In genomic region chr17:74987418-74987908, GRCh38 we compare ENCODE assay signal across 9 cellular contexts. TPM values are rescaled to one million over a fixed set of nuclear protein-coding genes. Genes with fewer than 3 reads are reported as not detected.
A peak's percentile ranks its signal among the peaks of the same experiment; 100 is the strongest.
DNase-seq lines count a peak whose midpoint lies in the region; ATAC-seq, FAIRE-seq and TF ChIP-seq lines count a peak whose summit lies in the region.
"Had no signal": no experiment of that assay in that cellular context is flagged by ENCODE, and none has a peak within 500 bp of the region (broad histone marks: within the 10 kb centered on the region; RNA-seq: fewer than 3 reads in every experiment).

Gene CDR2L, plus strand, starts transcription at chr17:74987632. Its CDS starts 412 bp downstream, at chr17:74988044.

- H3K9me3 Mint-ChIP-seq in CD14-positive monocyte: peaks cover 0 to 2% (median 0%) of the 10 kb centered on the region in 7 donors
- H3K9me3 Mint-ChIP-seq in activated CD8-positive, alpha-beta memory T cell treated with anti-CD3 and anti-CD28 coated beads, Interleukin-2, amount 10 ng/mL, durations not matched to agents 7 days and 5 days (ENCODE audit: low read depth): no peaks in the 10 kb centered on the region

- H3K36me3 Mint-ChIP-seq in CD14-positive monocyte: no peaks in the 10 kb centered on the region
- no peaks in the 10 kb centered on the region for H3K36me3 Mint-ChIP-seq in activated CD8-positive, alpha-beta memory T cell treated with anti-CD3 and anti-CD28 coated beads, Interleukin-2, amount 10 ng/mL, durations not matched to agents 7 days and 5 days

- 0 out of 2 replicates have a peak within 1 kb of the TSS, but pooled peaks have one; percentile 61 for H2BK20ac ChIP-seq in H1 (ENCODE audit: low read length)

- H3K23ac ChIP-seq in H1 (ENCODE audit: insufficient read length): no peak within 1 kb of the TSS
- peak within 1 kb of the TSS in 1 of 2 experiments; percentile 48 for H3K23ac ChIP-seq in mesenchymal stem cell (ENCODE audit: low read length in 2 of 2)

- no peaks in the 10 kb centered on the region; a peak in 1 of 8 replicates for H3K36me3 ChIP-seq in H1 (ENCODE audit: control insufficient read depth in 2 of 4, insufficient read depth in 4 of 4, low read length in 3 of 4)
- peaks cover 0 to 6% of the 10 kb centered on the region in 2 experiments for H3K36me3 ChIP-seq in mesenchymal stem cell (ENCODE audit: control insufficient read depth in 1 of 2, insufficient read depth in 2 of 2, low read depth in 1 of 2, low read length in 2 of 2)

- peaks cover 13% of the 10 kb centered on the region; the same call in 1 of the 2 replicates for H3K23me2 ChIP-seq in H1 (ENCODE audit: low read depth, low read length)

- H3K4me3 ChIP-seq in H1 (ENCODE audit: extremely low read depth in 1 of 4, insufficient read depth in 2 of 4, low read depth in 3 of 4, low read length in 4 of 4) (peak within 1 kb of the TSS; percentile 82 to 93 (median 84)), mesenchymal stem cell (ENCODE audit: insufficient read depth in 1 of 2, low read depth in 1 of 2, low read length in 2 of 2) (peak within 1 kb of the TSS; percentile 80 to 95)

- H3K79me1 ChIP-seq in H1 (ENCODE audit: low read depth, low read length) (no peaks in the 10 kb centered on the region), mesenchymal stem cell (replicated peaks; ENCODE audit: low read length, poor library complexity, severe bottlenecking) (peaks cover 25% of the 10 kb centered on the region)

- TF ChIP-seq RAD21 in H1 (IDR thresholded peaks at IDR 0.05 in 1 of 2, conservative IDR thresholded peaks at IDR 0.05 in 1 of 2; ENCODE audit: low read depth in 2 of 2, low read length in 2 of 2): no peak

- TF ChIP-seq CTCF in CD14-positive monocyte (IDR thresholded peaks at IDR 0.05) (no peak), H1 (IDR thresholded peaks at IDR 0.05; ENCODE audit: control extremely low read depth in 1 of 3, insufficient read depth in 1 of 3, low read depth in 1 of 3, low read length in 3 of 3) (no peak)

- peak within 1 kb of the TSS; percentile 57 for H4K5ac ChIP-seq in H1 (ENCODE audit: insufficient read length, low read depth, low read length)

- H3K56ac ChIP-seq in H1 (replicated peaks; ENCODE audit: insufficient read length, low read depth, low read length): peak within 1 kb of the TSS; percentile 46

- H2BK120ac ChIP-seq in H1 (replicated peaks; ENCODE audit: low read depth, low read length) (no peak within 1 kb of the TSS), mesenchymal stem cell (ENCODE audit: low read depth, low read length) (peak within 1 kb of the TSS; percentile 81)

- H2AK5ac ChIP-seq in H1 (ENCODE audit: low read depth, low read length) (no peak within 1 kb of the TSS), mesenchymal stem cell (ENCODE audit: low read length, severe bottlenecking) (no peak within 1 kb of the TSS)

- no peaks in the 10 kb centered on the region for H3K9me3 ChIP-seq in H1 (ENCODE audit: insufficient read depth in 2 of 2, low read depth in 1 of 2, low read length in 1 of 2)
- H3K9me3 ChIP-seq in mesenchymal stem cell (ENCODE audit: control insufficient read depth, low read length): no peaks in the 10 kb centered on the region

- H3K4me3 Mint-ChIP-seq in CD14-positive monocyte: peak within 1 kb of the TSS; percentile 81 to 88
- H3K4me3 Mint-ChIP-seq in activated CD8-positive, alpha-beta memory T cell treated with anti-CD3 and anti-CD28 coated beads, Interleukin-2, amount 10 ng/mL, durations not matched to agents 7 days and 5 days: peak within 1 kb of the TSS; percentile 70

- intact Hi-C loops in CD14-positive monocyte (cut with micrococcal nuclease): loop anchor here in 1 of 2 donors (10.0 kb wide), 1 partner anchor 47 kb away; no protein-coding TSS in a partner anchor

- H3K4me1 ChIP-seq in H1 (replicated peaks in 1 of 4; ENCODE audit: control insufficient read depth in 3 of 4, insufficient read depth in 4 of 4, low read length in 3 of 4): peaks cover 0 to 7% (median 6%) of the 10 kb centered on the region in 4 experiments; a peak in 6 of 7 replicates
- H3K4me1 ChIP-seq in mesenchymal stem cell (ENCODE audit: control insufficient read depth, insufficient read depth, low read depth, low read length): peaks cover 26% of the 10 kb centered on the region

- H3K18ac ChIP-seq in H1 (ENCODE audit: extremely low read depth, low read length) (peak within 1 kb of the TSS; percentile 78), mesenchymal stem cell (ENCODE audit: low read depth in 1 of 2, low read length in 2 of 2) (peak within 1 kb of the TSS; percentile 90 to 95)

- peaks cover 0 to 17% of the 10 kb centered on the region in 2 experiments; a peak in 1 of 4 replicates for H3K79me2 ChIP-seq in H1 (ENCODE audit: control insufficient read depth in 1 of 2, insufficient read depth in 2 of 2, low read length in 2 of 2)

- CTCF ChIA-PET in activated CD8-positive, alpha-beta memory T cell treated with anti-CD3 and anti-CD28 coated beads, Interleukin-2, amount 10 ng/mL, durations not matched to agents 7 days and 5 days (lab: Charles Lee): interaction anchor here (0.9 to 4.4 kb wide), 8 partner anchors 9 to 202 kb away, joined by 3 to 40 read pairs (median 5); partner anchors contain the start of gene MRPL58
- CTCF ChIA-PET in H1 (lab: Charles Lee; ENCODE audit: partially characterized antibody): interaction anchor here (0.6 to 5.7 kb wide), 13 partner anchors 11 to 143 kb away, joined by 3 to 74 read pairs (median 7); partner anchors contain the start of genes MRPL58, NT5C, OTOP2 and USH1G

- H2AFZ ChIP-seq in H1 (ENCODE audit: low read length) (peak within 1 kb of the TSS; percentile 91; the same call in 1 of the 2 replicates), mesenchymal stem cell (ENCODE audit: low read depth, low read length) (peak within 1 kb of the TSS; percentile 84)

- H2BK15ac ChIP-seq in H1 (ENCODE audit: low read length) (peak within 1 kb of the TSS; percentile 95; the same call in 1 of the 2 replicates), mesenchymal stem cell (ENCODE audit: low read depth, poor library complexity, severe bottlenecking) (peak within 1 kb of the TSS; percentile 90)

- peak in 1 of 2 experiments; percentile 55; a peak in 1 of 3 replicates for TF ChIP-seq EP300 in H1 (IDR thresholded peaks at IDR 0.05; ENCODE audit: borderline replicate concordance in 1 of 2, low read depth in 2 of 2, low read length in 2 of 2)

- peak; percentile 69 to 87 for TF ChIP-seq POLR2A in H1 (IDR thresholded peaks at IDR 0.05; ENCODE audit: control extremely low read depth in 1 of 2, low read depth in 2 of 2, low read length in 2 of 2)

- FAIRE-seq in H1 (lab: Jason Lieb, UNC): no peak
- FAIRE-seq: colon had no signal

- H2BK12ac ChIP-seq in H1 (ENCODE audit: low read depth, low read length): peak within 1 kb of the TSS; percentile 68; the same call in 1 of the 2 replicates
- peak within 1 kb of the TSS in 1 of 2 experiments; percentile 29 for H2BK12ac ChIP-seq in mesenchymal stem cell (ENCODE audit: low read length in 2 of 2)

- peak within 1 kb of the TSS; percentile 84 to 94 for H3K4me2 ChIP-seq in H1 (ENCODE audit: insufficient read depth in 1 of 2, low read depth in 2 of 2, low read length in 2 of 2)
- H3K4me2 ChIP-seq in mesenchymal stem cell (ENCODE audit: low read length, poor library complexity, severe bottlenecking): peak within 1 kb of the TSS; percentile 81

- H3K27ac ChIP-seq in H1 (ENCODE audit: low read depth, low read length) (peak within 1 kb of the TSS; percentile 62), mesenchymal stem cell (ENCODE audit: low read length, poor library complexity, severe bottlenecking) (peak within 1 kb of the TSS; percentile 80)

- H2BK5ac ChIP-seq in H1 (ENCODE audit: low read depth, low read length) (peak within 1 kb of the TSS; percentile 66), mesenchymal stem cell (ENCODE audit: low read depth, low read length, poor library complexity, severe bottlenecking) (peak within 1 kb of the TSS; percentile 66)

- H3K9ac ChIP-seq in H1 (replicated peaks in 1 of 4; ENCODE audit: extremely low read depth in 1 of 4, low read depth in 3 of 4, low read length in 3 of 4) (peak within 1 kb of the TSS; percentile 30 to 92 (median 61)), mesenchymal stem cell (ENCODE audit: low read length) (peak within 1 kb of the TSS; percentile 100)

- DNase-seq in CD14-positive monocyte (ENCODE audit: low spot score) (peak; percentile 94), HT-29 (ENCODE audit: low spot score) (peak; percentile 92), NOMO-1 treated with DMSO at 0.1 percent for 48 hours (lab: John Stamatoyannopoulos, UW; ENCODE audit: unreplicated experiment) (peak; percentile 95), H1 (ENCODE audit: low read depth in 1 of 2, low spot score in 2 of 2) (peak; percentile 79 to 97), mesenchymal stem cell (peak; percentile 94)
- peak; percentile 92 for DNase-seq in activated CD8-positive, alpha-beta memory T cell treated with anti-CD3 and anti-CD28 coated beads, Interleukin-2, amount 10 ng/mL, durations not matched to agents 7 days and 5 days
- DNase-seq in stimulated activated CD8-positive, alpha-beta memory T cell treated with anti-CD3 and anti-CD28 coated beads, Interleukin-12 subunit alpha, Interleukin-12 subunit beta, amount 100 ng/mL, for 1 hour (ENCODE audit: low read depth): peak; percentile 83

- H3K14ac ChIP-seq in H1 (ENCODE audit: insufficient read length): no peak within 1 kb of the TSS
- H3K14ac ChIP-seq in mesenchymal stem cell (ENCODE audit: low read length in 2 of 2): peak within 1 kb of the TSS in 1 of 2 experiments; percentile 81

- H3K4me1 Mint-ChIP-seq in CD14-positive monocyte: peaks cover 34% of the 10 kb centered on the region
- peaks cover 13% of the 10 kb centered on the region for H3K4me1 Mint-ChIP-seq in activated CD8-positive, alpha-beta memory T cell treated with anti-CD3 and anti-CD28 coated beads, Interleukin-2, amount 10 ng/mL, durations not matched to agents 7 days and 5 days

- H3K27me3 Mint-ChIP-seq in CD14-positive monocyte (ENCODE audit: low read depth in 3 of 3): peaks cover 44 to 56% (median 50%) of the 10 kb centered on the region in 3 donors
- peaks cover 57% of the 10 kb centered on the region for H3K27me3 Mint-ChIP-seq in activated CD8-positive, alpha-beta memory T cell treated with anti-CD3 and anti-CD28 coated beads, Interleukin-2, amount 10 ng/mL, durations not matched to agents 7 days and 5 days

- peak within 1 kb of the TSS; percentile 35 to 90 (median 78) for H3K27ac Mint-ChIP-seq in CD14-positive monocyte
- H3K27ac Mint-ChIP-seq in activated CD8-positive, alpha-beta memory T cell treated with anti-CD3 and anti-CD28 coated beads, Interleukin-2, amount 10 ng/mL, durations not matched to agents 7 days and 5 days: no peak within 1 kb of the TSS

- 2% methylated on average over 38 of the region's 51 CpGs; no CpG with 5 or more reads in 1 of the 2 experiments for WGBS in H1 (ENCODE audit: extremely low coverage in 1 of 2, insufficient coverage in 1 of 2, insufficient read length in 1 of 2, insufficient replicate concordance in 2 of 2, low coverage in 1 of 2, low lambda C conversion rate in 2 of 2, missing lambda C conversion rate in 1 of 2), 2 experiments
- under 1% methylated on average over 28 of the region's 51 CpGs for WGBS in mesenchymal stem cell

- no peaks in the 10 kb centered on the region for H3K27me3 ChIP-seq in H1 (replicated peaks in 1 of 4; ENCODE audit: control insufficient read depth in 3 of 4, extremely low read depth in 1 of 4, insufficient read depth in 3 of 4, low read length in 3 of 4)
- H3K27me3 ChIP-seq in mesenchymal stem cell (ENCODE audit: control insufficient read depth in 1 of 2, insufficient read depth in 1 of 2, low read length in 2 of 2): no peaks in the 10 kb centered on the region

- peak; percentile 76 for ATAC-seq in GM19468 (IDR thresholded peaks at IDR 0.05; ENCODE audit: extremely low read depth, unreplicated experiment)
- ATAC-seq in activated CD8-positive, alpha-beta memory T cell treated with anti-CD3 and anti-CD28 coated beads, Interleukin-2, amount 10 ng/mL, durations not matched to agents 7 days and 5 days: peak; percentile 98

- POLR2A ChIA-PET in H1 (lab: Charles Lee; ENCODE audit: partially characterized antibody): interaction anchor here (0.7 to 7.8 kb wide), 16 partner anchors 9 to 167 kb away, joined by 3 to 87 read pairs (median 4); partner anchors contain the start of genes HID1 and MRPL58

- H4K8ac ChIP-seq in H1 (ENCODE audit: extremely low read depth, insufficient read depth, low read length): peak within 1 kb of the TSS; percentile 94; the same call in 1 of the 2 replicates
- peak within 1 kb of the TSS; percentile 91 for H4K8ac ChIP-seq in mesenchymal stem cell (ENCODE audit: low read length)

- H4K20me1 ChIP-seq in H1 (replicated peaks in 1 of 2; ENCODE audit: control insufficient read depth in 1 of 2, insufficient read depth in 2 of 2, low read length in 2 of 2): peaks cover 4 to 9% of the 10 kb centered on the region in 2 experiments

- H4K91ac ChIP-seq in H1 (replicated peaks; ENCODE audit: insufficient read length, low read length): no peak within 1 kb of the TSS
- peak within 1 kb of the TSS; percentile 97 for H4K91ac ChIP-seq in mesenchymal stem cell (ENCODE audit: low read length)

- H3K4ac ChIP-seq in H1 (replicated peaks; ENCODE audit: insufficient read length, low read depth, low read length) (no peak within 1 kb of the TSS), mesenchymal stem cell (ENCODE audit: low read depth in 1 of 2, low read length in 2 of 2) (peak within 1 kb of the TSS in 1 of 2 experiments; percentile 81)

RNA-seq across cellular contexts. Expression of gene CDR2L, which starts in this region (rescaled TPM):
- polyA plus RNA-seq in CD14-positive monocyte (not detected), H1 (2011; rRNA removed) (20.4 and 26.8 TPM in 2 replicates)
- 10.2 and 10.6 TPM in 2 replicates for total RNA-seq in HT-29 (2014; rRNA removed; shearing (Covaris generic))
- total RNA-seq in activated CD8-positive, alpha-beta memory T cell treated with anti-CD3 and anti-CD28 coated beads, Interleukin-2, amount 10 ng/mL, durations not matched to agents 7 days and 5 days: under 1 TPM; 0.32 to 0.47 TPM
- total RNA-seq in H1 (2021; fragmentation: NEBNext Ultra II Directional; extraction: Animal tissue kit (Norgen Biotek cat#: 25700)): 38.1 and 40.5 TPM in 2 replicates
- polyA plus RNA-seq in H1 (2011; cell fraction: cytosol; rRNA removed): 18.7 TPM
- polyA plus RNA-seq in H1 (2011; cell fraction: nucleus; rRNA removed): 23.7 TPM
- polyA plus RNA-seq in H1 (2012, experiment 1 of 2): 20.6 to 28.4 TPM (median 25.9 TPM) in 4 replicates
- polyA plus RNA-seq in H1 (2012, experiment 2 of 2): 25.8 TPM
- polyA plus RNA-seq in H1 (2013, experiment 1 of 2): 20.0 TPM
- polyA plus RNA-seq in H1 (2013, experiment 2 of 2): 19.3 TPM
- polyA minus RNA-seq in H1 (2011; rRNA and poly(A)+ RNA removed): 8.6 and 12.3 TPM in 2 replicates
- polyA minus RNA-seq in H1 (2011; cell fraction: cytosol; rRNA and poly(A)+ RNA removed): 16.4 TPM
- polyA minus RNA-seq in H1 (2011; cell fraction: nucleus; rRNA and poly(A)+ RNA removed): 10.2 TPM
- polyA plus RNA-seq in mesenchymal stem cell (2013, experiment 1 of 2): 30.2 TPM
- 29.7 TPM for polyA plus RNA-seq in mesenchymal stem cell (2013, experiment 2 of 2)

Comparison
In these comparisons a context has a peak if more than half of its experiments do, and no peak if none do; other contexts are left out.
1. Peak in every context shown above with its lines: DNase-seq, ATAC-seq, H3K4me3 ChIP-seq and H3K27ac ChIP-seq.
2. RNA of gene CDR2L (polyA plus RNA-seq): 18.7 to 28.4 TPM in H1; not detected in CD14-positive monocyte; every median in the first group is over 10 times any median in the second.
3. Peak in DNase-seq in CD14-positive monocyte; RNA of the gene not detected or under 1 TPM.
4. Peak in DNase-seq and ATAC-seq in activated CD8-positive, alpha-beta memory T cell treated with anti-CD3 and anti-CD28 coated beads, Interleukin-2, amount 10 ng/mL, durations not matched to agents 7 days and 5 days; RNA of the gene not detected or under 1 TPM.